1 cellular context compared by ENCODE assay signal in the genomic region with DNA sequence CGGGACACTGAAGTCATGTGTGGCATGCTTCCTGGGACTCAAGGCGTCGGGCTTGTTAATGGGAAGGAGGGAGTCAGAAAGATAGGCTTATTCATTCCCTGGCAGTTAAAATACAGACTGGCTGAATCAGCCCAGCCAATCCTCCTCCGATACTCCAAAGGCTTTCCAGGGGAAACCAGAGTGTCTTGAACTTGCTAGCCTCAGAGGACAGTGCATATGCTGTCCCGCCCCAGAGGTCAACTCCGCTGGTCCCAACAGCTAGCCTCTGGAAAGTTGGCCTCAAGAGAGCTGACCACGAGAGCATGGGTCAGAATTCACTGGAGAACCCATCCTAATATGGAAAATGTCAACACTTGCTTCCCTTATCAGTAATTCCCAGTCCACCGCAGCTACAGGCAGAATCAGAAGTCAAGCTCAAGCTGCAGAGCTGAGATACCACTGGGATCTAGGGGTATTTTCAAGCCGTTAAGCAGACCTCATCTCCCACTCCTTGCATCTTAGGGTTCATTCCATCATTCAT.
A peak's percentile ranks its signal among the peaks of the same experiment; 100 is the strongest.
TF ChIP-seq lines count a peak whose summit lies in the region.

No MANE protein-coding gene starts in this region.

TF ChIP-seq in K562, 482 proteins besides CTCF, POLR2A, EP300 and RAD21 (continued from another document):
- TF ChIP-seq, protein P1, sequence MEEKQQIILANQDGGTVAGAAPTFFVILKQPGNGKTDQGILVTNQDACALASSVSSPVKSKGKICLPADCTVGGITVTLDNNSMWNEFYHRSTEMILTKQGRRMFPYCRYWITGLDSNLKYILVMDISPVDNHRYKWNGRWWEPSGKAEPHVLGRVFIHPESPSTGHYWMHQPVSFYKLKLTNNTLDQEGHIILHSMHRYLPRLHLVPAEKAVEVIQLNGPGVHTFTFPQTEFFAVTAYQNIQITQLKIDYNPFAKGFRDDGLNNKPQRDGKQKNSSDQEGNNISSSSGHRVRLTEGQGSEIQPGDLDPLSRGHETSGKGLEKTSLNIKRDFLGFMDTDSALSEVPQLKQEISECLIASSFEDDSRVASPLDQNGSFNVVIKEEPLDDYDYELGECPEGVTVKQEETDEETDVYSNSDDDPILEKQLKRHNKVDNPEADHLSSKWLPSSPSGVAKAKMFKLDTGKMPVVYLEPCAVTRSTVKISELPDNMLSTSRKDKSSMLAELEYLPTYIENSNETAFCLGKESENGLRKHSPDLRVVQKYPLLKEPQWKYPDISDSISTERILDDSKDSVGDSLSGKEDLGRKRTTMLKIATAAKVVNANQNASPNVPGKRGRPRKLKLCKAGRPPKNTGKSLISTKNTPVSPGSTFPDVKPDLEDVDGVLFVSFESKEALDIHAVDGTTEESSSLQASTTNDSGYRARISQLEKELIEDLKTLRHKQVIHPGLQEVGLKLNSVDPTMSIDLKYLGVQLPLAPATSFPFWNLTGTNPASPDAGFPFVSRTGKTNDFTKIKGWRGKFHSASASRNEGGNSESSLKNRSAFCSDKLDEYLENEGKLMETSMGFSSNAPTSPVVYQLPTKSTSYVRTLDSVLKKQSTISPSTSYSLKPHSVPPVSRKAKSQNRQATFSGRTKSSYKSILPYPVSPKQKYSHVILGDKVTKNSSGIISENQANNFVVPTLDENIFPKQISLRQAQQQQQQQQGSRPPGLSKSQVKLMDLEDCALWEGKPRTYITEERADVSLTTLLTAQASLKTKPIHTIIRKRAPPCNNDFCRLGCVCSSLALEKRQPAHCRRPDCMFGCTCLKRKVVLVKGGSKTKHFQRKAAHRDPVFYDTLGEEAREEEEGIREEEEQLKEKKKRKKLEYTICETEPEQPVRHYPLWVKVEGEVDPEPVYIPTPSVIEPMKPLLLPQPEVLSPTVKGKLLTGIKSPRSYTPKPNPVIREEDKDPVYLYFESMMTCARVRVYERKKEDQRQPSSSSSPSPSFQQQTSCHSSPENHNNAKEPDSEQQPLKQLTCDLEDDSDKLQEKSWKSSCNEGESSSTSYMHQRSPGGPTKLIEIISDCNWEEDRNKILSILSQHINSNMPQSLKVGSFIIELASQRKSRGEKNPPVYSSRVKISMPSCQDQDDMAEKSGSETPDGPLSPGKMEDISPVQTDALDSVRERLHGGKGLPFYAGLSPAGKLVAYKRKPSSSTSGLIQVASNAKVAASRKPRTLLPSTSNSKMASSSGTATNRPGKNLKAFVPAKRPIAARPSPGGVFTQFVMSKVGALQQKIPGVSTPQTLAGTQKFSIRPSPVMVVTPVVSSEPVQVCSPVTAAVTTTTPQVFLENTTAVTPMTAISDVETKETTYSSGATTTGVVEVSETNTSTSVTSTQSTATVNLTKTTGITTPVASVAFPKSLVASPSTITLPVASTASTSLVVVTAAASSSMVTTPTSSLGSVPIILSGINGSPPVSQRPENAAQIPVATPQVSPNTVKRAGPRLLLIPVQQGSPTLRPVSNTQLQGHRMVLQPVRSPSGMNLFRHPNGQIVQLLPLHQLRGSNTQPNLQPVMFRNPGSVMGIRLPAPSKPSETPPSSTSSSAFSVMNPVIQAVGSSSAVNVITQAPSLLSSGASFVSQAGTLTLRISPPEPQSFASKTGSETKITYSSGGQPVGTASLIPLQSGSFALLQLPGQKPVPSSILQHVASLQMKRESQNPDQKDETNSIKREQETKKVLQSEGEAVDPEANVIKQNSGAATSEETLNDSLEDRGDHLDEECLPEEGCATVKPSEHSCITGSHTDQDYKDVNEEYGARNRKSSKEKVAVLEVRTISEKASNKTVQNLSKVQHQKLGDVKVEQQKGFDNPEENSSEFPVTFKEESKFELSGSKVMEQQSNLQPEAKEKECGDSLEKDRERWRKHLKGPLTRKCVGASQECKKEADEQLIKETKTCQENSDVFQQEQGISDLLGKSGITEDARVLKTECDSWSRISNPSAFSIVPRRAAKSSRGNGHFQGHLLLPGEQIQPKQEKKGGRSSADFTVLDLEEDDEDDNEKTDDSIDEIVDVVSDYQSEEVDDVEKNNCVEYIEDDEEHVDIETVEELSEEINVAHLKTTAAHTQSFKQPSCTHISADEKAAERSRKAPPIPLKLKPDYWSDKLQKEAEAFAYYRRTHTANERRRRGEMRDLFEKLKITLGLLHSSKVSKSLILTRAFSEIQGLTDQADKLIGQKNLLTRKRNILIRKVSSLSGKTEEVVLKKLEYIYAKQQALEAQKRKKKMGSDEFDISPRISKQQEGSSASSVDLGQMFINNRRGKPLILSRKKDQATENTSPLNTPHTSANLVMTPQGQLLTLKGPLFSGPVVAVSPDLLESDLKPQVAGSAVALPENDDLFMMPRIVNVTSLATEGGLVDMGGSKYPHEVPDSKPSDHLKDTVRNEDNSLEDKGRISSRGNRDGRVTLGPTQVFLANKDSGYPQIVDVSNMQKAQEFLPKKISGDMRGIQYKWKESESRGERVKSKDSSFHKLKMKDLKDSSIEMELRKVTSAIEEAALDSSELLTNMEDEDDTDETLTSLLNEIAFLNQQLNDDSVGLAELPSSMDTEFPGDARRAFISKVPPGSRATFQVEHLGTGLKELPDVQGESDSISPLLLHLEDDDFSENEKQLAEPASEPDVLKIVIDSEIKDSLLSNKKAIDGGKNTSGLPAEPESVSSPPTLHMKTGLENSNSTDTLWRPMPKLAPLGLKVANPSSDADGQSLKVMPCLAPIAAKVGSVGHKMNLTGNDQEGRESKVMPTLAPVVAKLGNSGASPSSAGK (IDR thresholded peaks at IDR 0.05), result peak; percentile 33; the same call in 1 of the 2 replicates
- TF ChIP-seq ZKSCAN8 (CRISPR knock-in tag; IDR thresholded peaks at IDR 0.05) (peak; percentile 81; the same call in 1 of the 2 replicates), NCOR1 (IDR thresholded peaks at IDR 0.05) (peak; percentile 82), CBX5 (IDR thresholded peaks at IDR 0.05; ENCODE audit: borderline replicate concordance, low read depth) (no peak), MTA1 (IDR thresholded peaks at IDR 0.05; ENCODE audit: borderline replicate concordance) (peak; percentile 51; the same call in 1 of the 2 replicates), OTX1 (CRISPR knock-in tag; IDR thresholded peaks at IDR 0.05) (no peak), STAT5A (IDR thresholded peaks at IDR 0.05; ENCODE audit: borderline replicate concordance, low read length) (peak; percentile 60), MYC (IDR thresholded peaks at IDR 0.05; ENCODE audit: low read depth, low read length) (peak; percentile 54; the same call in 1 of the 2 replicates), MYC (CRISPR knock-in tag; IDR thresholded peaks at IDR 0.05; ENCODE audit: borderline replicate concordance, low read depth) (no peak), NR2C2 (CRISPR knock-in tag; IDR thresholded peaks at IDR 0.05) (no peak), NR2C2 (tag; IDR thresholded peaks at IDR 0.05) (peak; percentile 78), SMARCA5 (IDR thresholded peaks at IDR 0.05) (no peak), CBFA2T2 (conservative IDR thresholded peaks at IDR 0.05) (peak; percentile 80), ZNF589 (CRISPR knock-in tag; IDR thresholded peaks at IDR 0.05; ENCODE audit: low read depth) (peak; percentile 80), SMARCE1 (IDR thresholded peaks at IDR 0.05) (peak; percentile 82; the same call in 1 of the 2 replicates), ZNF408 (CRISPR knock-in tag; IDR thresholded peaks at IDR 0.05; ENCODE audit: low read depth) (no peak), TCF3 (CRISPR knock-in tag; IDR thresholded peaks at IDR 0.05) (peak; percentile 78), TAL1 (IDR thresholded peaks at IDR 0.05) (peak; percentile 91), ZBTB17 (CRISPR knock-in tag; IDR thresholded peaks at IDR 0.05) (peak; percentile 81), MEF2A (IDR thresholded peaks at IDR 0.05; ENCODE audit: control insufficient read depth, low read depth, low read length) (no peak), KLF1 (tag; IDR thresholded peaks at IDR 0.05) (peak; percentile 25; the same call in 1 of the 2 replicates), RBM22 (IDR thresholded peaks at IDR 0.05; ENCODE audit: low read depth, low read length, poor library complexity, severe bottlenecking) (no peak), CTBP1 (IDR thresholded peaks at IDR 0.05; ENCODE audit: borderline replicate concordance) (peak; percentile 67; the same call in 1 of the 2 replicates), FOXA3 (CRISPR knock-in tag; conservative IDR thresholded peaks at IDR 0.05 in 1 of 2, IDR thresholded peaks at IDR 0.05 in 1 of 2) (peak in 1 of 2 experiments; percentile 79; a peak in 1 of 4 replicates), ARID1B (IDR thresholded peaks at IDR 0.05) (peak; percentile 91), SOX6 (IDR thresholded peaks at IDR 0.05) (peak; percentile 81), SMARCA4 (IDR thresholded peaks at IDR 0.05) (peak; percentile 73; the same call in 1 of the 2 replicates), GATAD2A (IDR thresholded peaks at IDR 0.05) (no peak), JUN (IDR thresholded peaks at IDR 0.05; ENCODE audit: borderline replicate concordance, low read depth, low read length) (no peak), JUN (CRISPR knock-in tag; IDR thresholded peaks at IDR 0.05; ENCODE audit: borderline replicate concordance) (no peak), POLR2AphosphoS5 (IDR thresholded peaks at IDR 0.05; ENCODE audit: control insufficient read depth, insufficient read depth, low read depth, low read length) (peak; percentile 50; the same call in 1 of the 2 replicates), ZNF644 (tag; IDR thresholded peaks at IDR 0.05; ENCODE audit: low read depth) (peak; percentile 81; the same call in 1 of the 2 replicates), KLF16 (IDR thresholded peaks at IDR 0.05) (peak; percentile 85), NFE2 (IDR thresholded peaks at IDR 0.05; ENCODE audit: low read depth) (0 out of 2 replicates have a peak, but pooled peaks have one; percentile 7), FOXK2 (conservative IDR thresholded peaks at IDR 0.05 in 1 of 2, IDR thresholded peaks at IDR 0.05 in 1 of 2; ENCODE audit: low read depth in 2 of 2) (peak in 1 of 2 experiments; percentile 38; a peak in 1 of 4 replicates)
- TF ChIP-seq, protein P2, sequence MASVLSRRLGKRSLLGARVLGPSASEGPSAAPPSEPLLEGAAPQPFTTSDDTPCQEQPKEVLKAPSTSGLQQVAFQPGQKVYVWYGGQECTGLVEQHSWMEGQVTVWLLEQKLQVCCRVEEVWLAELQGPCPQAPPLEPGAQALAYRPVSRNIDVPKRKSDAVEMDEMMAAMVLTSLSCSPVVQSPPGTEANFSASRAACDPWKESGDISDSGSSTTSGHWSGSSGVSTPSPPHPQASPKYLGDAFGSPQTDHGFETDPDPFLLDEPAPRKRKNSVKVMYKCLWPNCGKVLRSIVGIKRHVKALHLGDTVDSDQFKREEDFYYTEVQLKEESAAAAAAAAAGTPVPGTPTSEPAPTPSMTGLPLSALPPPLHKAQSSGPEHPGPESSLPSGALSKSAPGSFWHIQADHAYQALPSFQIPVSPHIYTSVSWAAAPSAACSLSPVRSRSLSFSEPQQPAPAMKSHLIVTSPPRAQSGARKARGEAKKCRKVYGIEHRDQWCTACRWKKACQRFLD (CRISPR knock-in tag; IDR thresholded peaks at IDR 0.05), result peak; percentile 89
- TF ChIP-seq, protein P3, sequence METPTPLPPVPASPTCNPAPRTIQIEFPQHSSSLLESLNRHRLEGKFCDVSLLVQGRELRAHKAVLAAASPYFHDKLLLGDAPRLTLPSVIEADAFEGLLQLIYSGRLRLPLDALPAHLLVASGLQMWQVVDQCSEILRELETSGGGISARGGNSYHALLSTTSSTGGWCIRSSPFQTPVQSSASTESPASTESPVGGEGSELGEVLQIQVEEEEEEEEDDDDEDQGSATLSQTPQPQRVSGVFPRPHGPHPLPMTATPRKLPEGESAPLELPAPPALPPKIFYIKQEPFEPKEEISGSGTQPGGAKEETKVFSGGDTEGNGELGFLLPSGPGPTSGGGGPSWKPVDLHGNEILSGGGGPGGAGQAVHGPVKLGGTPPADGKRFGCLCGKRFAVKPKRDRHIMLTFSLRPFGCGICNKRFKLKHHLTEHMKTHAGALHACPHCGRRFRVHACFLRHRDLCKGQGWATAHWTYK (CRISPR knock-in tag; IDR thresholded peaks at IDR 0.05), result no peak; the same call in none of the 2 replicates
- TF ChIP-seq, protein P4, sequence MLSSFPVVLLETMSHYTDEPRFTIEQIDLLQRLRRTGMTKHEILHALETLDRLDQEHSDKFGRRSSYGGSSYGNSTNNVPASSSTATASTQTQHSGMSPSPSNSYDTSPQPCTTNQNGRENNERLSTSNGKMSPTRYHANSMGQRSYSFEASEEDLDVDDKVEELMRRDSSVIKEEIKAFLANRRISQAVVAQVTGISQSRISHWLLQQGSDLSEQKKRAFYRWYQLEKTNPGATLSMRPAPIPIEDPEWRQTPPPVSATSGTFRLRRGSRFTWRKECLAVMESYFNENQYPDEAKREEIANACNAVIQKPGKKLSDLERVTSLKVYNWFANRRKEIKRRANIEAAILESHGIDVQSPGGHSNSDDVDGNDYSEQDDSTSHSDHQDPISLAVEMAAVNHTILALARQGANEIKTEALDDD (IDR thresholded peaks at IDR 0.05), result no peak
- TF ChIP-seq, protein P5, sequence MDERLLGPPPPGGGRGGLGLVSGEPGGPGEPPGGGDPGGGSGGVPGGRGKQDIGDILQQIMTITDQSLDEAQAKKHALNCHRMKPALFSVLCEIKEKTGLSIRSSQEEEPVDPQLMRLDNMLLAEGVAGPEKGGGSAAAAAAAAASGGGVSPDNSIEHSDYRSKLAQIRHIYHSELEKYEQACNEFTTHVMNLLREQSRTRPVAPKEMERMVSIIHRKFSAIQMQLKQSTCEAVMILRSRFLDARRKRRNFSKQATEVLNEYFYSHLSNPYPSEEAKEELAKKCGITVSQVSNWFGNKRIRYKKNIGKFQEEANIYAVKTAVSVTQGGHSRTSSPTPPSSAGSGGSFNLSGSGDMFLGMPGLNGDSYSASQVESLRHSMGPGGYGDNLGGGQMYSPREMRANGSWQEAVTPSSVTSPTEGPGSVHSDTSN (CRISPR knock-in tag; IDR thresholded peaks at IDR 0.05; ENCODE audit: low read depth), result no peak
- TF ChIP-seq, protein P5 (tag; conservative IDR thresholded peaks at IDR 0.05; ENCODE audit: low read depth), result 0 out of 2 replicates have a peak, but pooled peaks have one; percentile 20
- TF ChIP-seq, protein P6, sequence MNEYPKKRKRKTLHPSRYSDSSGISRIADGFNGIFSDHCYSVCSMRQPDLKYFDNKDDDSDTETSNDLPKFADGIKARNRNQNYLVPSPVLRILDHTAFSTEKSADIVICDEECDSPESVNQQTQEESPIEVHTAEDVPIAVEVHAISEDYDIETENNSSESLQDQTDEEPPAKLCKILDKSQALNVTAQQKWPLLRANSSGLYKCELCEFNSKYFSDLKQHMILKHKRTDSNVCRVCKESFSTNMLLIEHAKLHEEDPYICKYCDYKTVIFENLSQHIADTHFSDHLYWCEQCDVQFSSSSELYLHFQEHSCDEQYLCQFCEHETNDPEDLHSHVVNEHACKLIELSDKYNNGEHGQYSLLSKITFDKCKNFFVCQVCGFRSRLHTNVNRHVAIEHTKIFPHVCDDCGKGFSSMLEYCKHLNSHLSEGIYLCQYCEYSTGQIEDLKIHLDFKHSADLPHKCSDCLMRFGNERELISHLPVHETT (CRISPR knock-in tag; conservative IDR thresholded peaks at IDR 0.05 in 1 of 2, IDR thresholded peaks at IDR 0.05 in 1 of 2), result peak in 1 of 2 experiments; percentile 57; a peak in 2 of 4 replicates
